16 cellular contexts compared by ENCODE assay signal in genomic region chr6:47076422-47077344, GRCh38. TPM values are rescaled to one million over a fixed set of nuclear protein-coding genes. Genes with fewer than 3 reads are reported as not detected.
DNase-seq lines count a peak whose midpoint lies in the region; ATAC-seq and TF ChIP-seq lines count a peak whose summit lies in the region.
"Had no signal": no experiment of that assay in that cellular context is flagged by ENCODE, and none has a peak within 500 bp of the region (broad histone marks: within the 10 kb centered on the region; RNA-seq: fewer than 3 reads in every experiment).

No MANE protein-coding gene starts in this region.

- no peak overlapping the region for H3K4me3 Mint-ChIP-seq in HFFc6
- H3K4me3 Mint-ChIP-seq: activated naive CD4-positive, alpha-beta T cell treated with anti-CD3 and anti-CD28 coated beads, Interleukin-2, amount 10 ng/mL, durations not matched to agents 7 days and 5 days had no signal

- peaks cover 0 to 24% (median 4%) of the 10 kb centered on the region in 3 donors for H3K4me1 ChIP-seq in gastroesophageal sphincter
- H3K4me1 ChIP-seq in prostate gland (replicated peaks), result no peaks in the 10 kb centered on the region

- ATAC-seq in gastroesophageal sphincter, result no peak

- 54 to 58% methylated on average over 9 of the region's 9 CpGs for WGBS in gastroesophageal sphincter (ENCODE audit: low coverage in 1 of 2), 2 donors
- WGBS in prostate gland, result 33% methylated on average over 9 of the region's 9 CpGs

- TF ChIP-seq EP300 in gastroesophageal sphincter (IDR thresholded peaks at IDR 0.05), result no peak

- intact Hi-C loops in prostate gland (cut with DNase I), result no loop called here

- TF ChIP-seq CTCF in gastroesophageal sphincter (IDR thresholded peaks at IDR 0.05), result no peak
- TF ChIP-seq CTCF in prostate gland (IDR thresholded peaks at IDR 0.05), result no peak
- TF ChIP-seq CTCF in HFFc6 (IDR thresholded peaks at IDR 0.05), result no peak

- TF ChIP-seq POLR2A in gastroesophageal sphincter (IDR thresholded peaks at IDR 0.05) (no peak), prostate gland (IDR thresholded peaks at IDR 0.05) (no peak)

- no peak overlapping the region for H3K27ac Mint-ChIP-seq in HFFc6
- H3K27ac Mint-ChIP-seq: activated naive CD4-positive, alpha-beta T cell treated with anti-CD3 and anti-CD28 coated beads, Interleukin-2, amount 10 ng/mL, durations not matched to agents 7 days and 5 days had no signal

- H3K4me1 Mint-ChIP-seq in HFFc6 (ENCODE audit: low read depth), result no peaks in the 10 kb centered on the region
- H3K4me1 Mint-ChIP-seq: activated naive CD4-positive, alpha-beta T cell treated with anti-CD3 and anti-CD28 coated beads, Interleukin-2, amount 10 ng/mL, durations not matched to agents 7 days and 5 days had no signal

- H3K36me3 ChIP-seq in gastroesophageal sphincter, result no peaks in the 10 kb centered on the region
- no peaks in the 10 kb centered on the region for H3K36me3 ChIP-seq in prostate gland
- H3K36me3 ChIP-seq: BLaER1 treated with 17β-estradiol and CSF1 and Interleukin-3, amounts not matched to agents 10 nM and 100 nM had no signal

- H3K27me3 ChIP-seq in gastroesophageal sphincter, result no peaks in the 10 kb centered on the region
- no peaks in the 10 kb centered on the region for H3K27me3 ChIP-seq in prostate gland (replicated peaks; ENCODE audit: insufficient read depth)
- H3K27me3 ChIP-seq: BLaER1 treated with 17β-estradiol and CSF1 and Interleukin-3, amounts not matched to agents 10 nM and 100 nM had no signal

- DNase-seq in Daoy (ENCODE audit: low read depth) (peak; percentile 41), RPMI8226 (peak; percentile 31), prostate gland (ENCODE audit: low spot score) (peak; percentile 36), NCI-H226 (no peak), midbrain (lab: John Stamatoyannopoulos, UW) (no peak), HFFc6 (no peak), KG1 (lab: John Stamatoyannopoulos, UW) (no peak)
- DNase-seq: activated CD4-positive, alpha-beta T cell treated with anti-CD3 and anti-CD28 coated beads, Interleukin-2, amount 50 U/mL, for 4 hours; activated naive CD4-positive, alpha-beta T cell treated with anti-CD3 and anti-CD28 coated beads, Interleukin-2, amount 10 ng/mL, durations not matched to agents 7 days and 5 days; NCI-H1694 treated with DMSO at 0.1 percent for 48 hours; NK-92 treated with Interleukin-12 subunit alpha and Interleukin-12 subunit beta, amount 100 ng/mL, for 24 hours; T-helper 1 cell had no signal

- H3K27me3 Mint-ChIP-seq in HFFc6 (ENCODE audit: insufficient read depth), result peaks cover 13% of the 10 kb centered on the region; the same call in 1 of the 2 replicates

- no peaks in the 10 kb centered on the region for H3K36me3 Mint-ChIP-seq in HFFc6 (ENCODE audit: low read depth)
- H3K36me3 Mint-ChIP-seq: activated naive CD4-positive, alpha-beta T cell treated with anti-CD3 and anti-CD28 coated beads, Interleukin-2, amount 10 ng/mL, durations not matched to agents 7 days and 5 days had no signal

- no peak overlapping the region for H3K4me3 ChIP-seq in gastroesophageal sphincter
- H3K4me3 ChIP-seq in prostate gland, result no peak overlapping the region
- H3K4me3 ChIP-seq: BLaER1 treated with 17β-estradiol and CSF1 and Interleukin-3, amounts not matched to agents 10 nM and 100 nM; skin epidermis had no signal

- H3K9me3 ChIP-seq in gastroesophageal sphincter, result no peaks in the 10 kb centered on the region
- H3K9me3 ChIP-seq in prostate gland, result no peaks in the 10 kb centered on the region
- H3K9me3 ChIP-seq: BLaER1 treated with 17β-estradiol and CSF1 and Interleukin-3, amounts not matched to agents 10 nM and 100 nM had no signal

- H3K9me3 Mint-ChIP-seq in HFFc6, result no peaks in the 10 kb centered on the region
- H3K9me3 Mint-ChIP-seq: activated naive CD4-positive, alpha-beta T cell treated with anti-CD3 and anti-CD28 coated beads, Interleukin-2, amount 10 ng/mL, durations not matched to agents 7 days and 5 days had no signal

- peak overlapping the region in 3 of 4 donors; percentile 4 to 38 (median 31) for H3K27ac ChIP-seq in gastroesophageal sphincter
- H3K27ac ChIP-seq in prostate gland, result no peak overlapping the region
- H3K27ac ChIP-seq: BLaER1 treated with 17β-estradiol and CSF1 and Interleukin-3, amounts not matched to agents 10 nM and 100 nM had no signal

RNA-seq across cellular contexts. Expression of gene ADGRF1, which starts 34.6 kb away (rescaled TPM):
- 0.48 TPM in 1 of 2 replicates, not detected in the other for total RNA-seq in Daoy (2014; rRNA removed; shearing (Covaris generic))
- total RNA-seq in gastroesophageal sphincter (1 to 10 TPM in 1 of 4 donors, not detected in 3; 1.8 TPM), prostate gland (10 to 100 TPM in 1 of 2 donors, 1 to 10 TPM in 1; 5.6 to 11.5 TPM)
- not detected for total RNA-seq in HFFc6 (2021; fragmentation: NEBNext Ultra II Directional; extraction: Animal tissue kit (Norgen Biotek cat#: 25700))
- total RNA-seq: dermis microvascular lymphatic vessel endothelial cell had no signal

Comparison
In these comparisons a context has a peak if more than half of its experiments do, and no peak if none do; other contexts are left out.
1. DNase-seq: peak in Daoy (single experiment), RPMI8226 (single experiment) and prostate gland (single experiment); none in NCI-H226 (single experiment), midbrain (single experiment), HFFc6 (single experiment) and KG1 (single experiment).
2. H3K27ac ChIP-seq: peak in gastroesophageal sphincter (3 of 4); none in prostate gland (0 of 2).